Comparison of ENCODE assay signal across 18 cellular contexts in genomic region chr1:2646837-2647236, GRCh38. TPM values are rescaled to one million over a fixed set of nuclear protein-coding genes. Genes with fewer than 3 reads are reported as not detected.
A peak's percentile ranks its signal among the peaks of the same experiment; 100 is the strongest.
DNase-seq lines count a peak whose midpoint lies in the region; ATAC-seq, FAIRE-seq and TF ChIP-seq lines count a peak whose summit lies in the region.
"Had no signal": no experiment of that assay in that cellular context is flagged by ENCODE, and none has a peak within 500 bp of the region (broad histone marks: within the 10 kb centered on the region; RNA-seq: fewer than 3 reads in every experiment).

No MANE protein-coding gene starts in this region.

- no peaks in the 10 kb centered on the region for H3K27me3 ChIP-seq in GM12878 (replicated peaks in 1 of 2; ENCODE audit: control insufficient read depth in 2 of 2, insufficient read depth in 2 of 2, low read length in 1 of 2)

- TF ChIP-seq EP300 in GM12878 (IDR thresholded peaks at IDR 0.05; ENCODE audit: borderline replicate concordance in 1 of 2, control insufficient read depth in 1 of 2, low read depth in 2 of 2, low read length in 2 of 2): no peak

- ATAC-seq in GM12878 (no peak), GM18498 (IDR thresholded peaks at IDR 0.05; ENCODE audit: unreplicated experiment) (no peak)

- SMC1A ChIA-PET in GM12878 (lab: Charles Lee; ENCODE audit: uncharacterized antibody, unreplicated experiment): no interaction called here

- no peaks in the 10 kb centered on the region for H3K9me2 ChIP-seq in OCI-LY7 (ENCODE audit: insufficient read depth, low read length)

- no peak overlapping the region for H3K4me3 ChIP-seq in OCI-LY7 (ENCODE audit: low read depth, low read length, poor library complexity, severe bottlenecking)
- H3K4me3 ChIP-seq in GM12878: no peak overlapping the region
- H3K4me3 ChIP-seq: BLaER1 treated with 17β-estradiol and CSF1 and Interleukin-3, amounts not matched to agents 10 nM and 100 nM had no signal

- BruUV-seq in OCI-LY7 (replicated peaks; lab: Mats Ljungman, UMichigan) (no TSS peak), GM12878 (replicated peaks; lab: Mats Ljungman, UMichigan) (no TSS peak)

- 38% methylated on average over 5 of the region's 5 CpGs for WGBS in GM12878 (ENCODE audit: insufficient coverage, insufficient replicate concordance, low lambda C conversion rate, missing lambda C conversion rate)

- H2AFZ ChIP-seq in OCI-LY7 (ENCODE audit: low read length): no peak overlapping the region
- H2AFZ ChIP-seq in GM12878 (ENCODE audit: control insufficient read depth, low read depth, low read length): no peak overlapping the region

- RAD21 ChIA-PET in GM12878 (lab: Charles Lee; ENCODE audit: unreplicated experiment): no interaction called here

- CTCF ChIA-PET in OCI-LY7 (lab: Charles Lee; ENCODE audit: unreplicated experiment) (no interaction called here), GM12878 (lab: Yijun Ruan, JAX) (no interaction called here)

- H3K36me3 ChIP-seq in OCI-LY7 (ENCODE audit: insufficient read depth, low read length) (no peaks in the 10 kb centered on the region), GM12878 (ENCODE audit: control insufficient read depth in 2 of 2, insufficient read depth in 2 of 2, low read length in 1 of 2) (no peaks in the 10 kb centered on the region)
- H3K36me3 ChIP-seq: BLaER1 treated with 17β-estradiol and CSF1 and Interleukin-3, amounts not matched to agents 10 nM and 100 nM had no signal

- H3K9me3 ChIP-seq in OCI-LY7 (ENCODE audit: low read length) (peaks cover 10% of the 10 kb centered on the region; the same call in 1 of the 2 replicates), GM12878 (replicated peaks; ENCODE audit: control insufficient read depth, insufficient read depth, low read length) (peaks cover 5% of the 10 kb centered on the region; the same call in 2 of the 3 replicates)

- no peak overlapping the region for H3K4me2 ChIP-seq in OCI-LY7 (ENCODE audit: low read length)
- no peak overlapping the region for H3K4me2 ChIP-seq in GM12878 (ENCODE audit: control insufficient read depth, insufficient read depth)
- H3K4me2 ChIP-seq: BLaER1 treated with 17β-estradiol and CSF1 and Interleukin-3, amounts not matched to agents 10 nM and 100 nM had no signal

- H3K9ac ChIP-seq in GM12878 (ENCODE audit: control insufficient read depth, insufficient read depth, low read length): no peak overlapping the region
- H3K9ac ChIP-seq: BLaER1 treated with 17β-estradiol and CSF1 and Interleukin-3, amounts not matched to agents 10 nM and 100 nM had no signal

- no peak for FAIRE-seq in GM12878 (lab: Jason Lieb, UNC)
- FAIRE-seq: GM12891, GM19239 had no signal

- in situ Hi-C loops in GM12878 (cut with MboI): no loop called here

- TF ChIP-seq POLR2A in GM12878 (IDR thresholded peaks at IDR 0.05; ENCODE audit: low read depth, low read length): no peak

- no peak overlapping the region for H3K27ac ChIP-seq in OCI-LY7 (ENCODE audit: low read depth, low read length, poor library complexity, severe bottlenecking)
- no peak overlapping the region for H3K27ac ChIP-seq in GM12878 (ENCODE audit: control insufficient read depth, insufficient read depth)
- H3K27ac ChIP-seq: 22Rv1; BLaER1 treated with 17β-estradiol and CSF1 and Interleukin-3, amounts not matched to agents 10 nM and 100 nM had no signal

- POLR2A ChIA-PET in OCI-LY7 (lab: Charles Lee): no interaction called here
- POLR2A ChIA-PET in GM12878 (lab: Charles Lee): no interaction called here

- H3K79me2 ChIP-seq in OCI-LY7 (ENCODE audit: insufficient read depth, low read depth, low read length): no peaks in the 10 kb centered on the region
- H3K79me2 ChIP-seq in GM12878 (ENCODE audit: control insufficient read depth, insufficient read depth, low read length): peaks cover 4% of the 10 kb centered on the region

- no peak for TF ChIP-seq CTCF in OCI-LY7 (conservative IDR thresholded peaks at IDR 0.05; ENCODE audit: low read length)
- TF ChIP-seq CTCF in GM12878 (IDR thresholded peaks at IDR 0.05 in 2 of 3, conservative IDR thresholded peaks at IDR 0.05 in 1 of 3; ENCODE audit: control insufficient read depth in 2 of 3, extremely low read depth in 1 of 3, insufficient read depth in 1 of 3, low read depth in 3 of 3, low read length in 3 of 3): no peak

- DNase-seq in DMS53 (lab: John Stamatoyannopoulos, UW): peak; percentile 12
- DNase-seq in DMS53 treated with DMSO at 0.1 percent for 48 hours (lab: John Stamatoyannopoulos, UW; ENCODE audit: unreplicated experiment): no peak
- peak; percentile 6 for DNase-seq in 8988T
- DNase-seq in OCI-LY7 (ENCODE audit: low spot score): peak; percentile 37
- DNase-seq in GM12878 (ENCODE audit: low read depth, low spot score): no peak
- no peak for DNase-seq in NCI-H510A (lab: John Stamatoyannopoulos, UW)
- DNase-seq in NCI-H2081 treated with DMSO at 0.1 percent for 48 hours (lab: John Stamatoyannopoulos, UW): no peak
- DNase-seq: CD4-positive, CD25-positive, alpha-beta regulatory T cell; DMS79; GOT3; H9; HFFc6 had no signal

- TF ChIP-seq RAD21 in GM12878 (IDR thresholded peaks at IDR 0.05; ENCODE audit: insufficient read depth, low read depth, low read length): no peak

- intact Hi-C loops in OCI-LY7 (cut with micrococcal nuclease; ENCODE audit: unreplicated experiment) (no loop called here), GM12878 (cut with micrococcal nuclease; ENCODE audit: unreplicated experiment) (no loop called here)

- H3K4me1 ChIP-seq in OCI-LY7 (ENCODE audit: insufficient read depth, low read length, poor library complexity, severe bottlenecking) (peaks cover 10% of the 10 kb centered on the region), GM12878 (ENCODE audit: control insufficient read depth, insufficient read depth, low read length) (peaks cover 5% of the 10 kb centered on the region)

- no peaks in the 10 kb centered on the region for H4K20me1 ChIP-seq in OCI-LY7 (ENCODE audit: insufficient read depth, low read length)
- H4K20me1 ChIP-seq in GM12878 (ENCODE audit: control insufficient read depth, insufficient read depth): no peaks in the 10 kb centered on the region

TF ChIP-seq in GM12878, 131 proteins besides CTCF, POLR2A, EP300 and RAD21:
- no peak for TF ChIP-seq NR2C1 (IDR thresholded peaks at IDR 0.05)
- peak; percentile 69; the same call in 1 of the 2 replicates for TF ChIP-seq CBX5 (IDR thresholded peaks at IDR 0.05; ENCODE audit: low read depth)
- no peak for TF ChIP-seq SMAD1 (IDR thresholded peaks at IDR 0.05; ENCODE audit: low read depth, partially characterized antibody)
- peak; percentile 83 for TF ChIP-seq ZNF24 (IDR thresholded peaks at IDR 0.05)

RNA-seq across cellular contexts. Expression of gene MMEL1, which starts 14.0 kb away (rescaled TPM):
- total RNA-seq in OCI-LY7 (2014; rRNA removed; shearing (Covaris generic)): not detected in 2 replicates
- not detected in 2 replicates for total RNA-seq in OCI-LY7 (2022)
- total RNA-seq in GM12878 (2013; cell fraction: nucleolus; rRNA removed): not detected in 2 replicates
- not detected in 2 replicates for total RNA-seq in GM12878 (2014; rRNA removed)
- not detected in 2 replicates for total RNA-seq in GM12878 (2014; rRNA removed; fragmentation: Illumina TruSeq; extraction: Trizol)
- total RNA-seq in GM12878 (2021): not detected in 2 replicates
- polyA plus RNA-seq in GM12878 (2011; ENCODE audit: low read depth): not detected
- 0.11 and 0.13 TPM in 2 replicates for polyA plus RNA-seq in GM12878 (2011; rRNA removed)
- polyA plus RNA-seq in GM12878 (2011; cell fraction: cytosol; rRNA removed): 0.03 and 0.18 TPM in 2 replicates
- polyA plus RNA-seq in GM12878 (2011; cell fraction: nucleus; rRNA removed): 0.16 and 0.72 TPM in 2 replicates
- polyA plus RNA-seq in GM12878 (2012): not detected in 2 replicates
- polyA plus RNA-seq in GM12878 (2014; fragmentation: Illumina TruSeq; extraction: Trizol): not detected in 2 replicates
- not detected for polyA plus RNA-seq in GM12878 (2014; fragmentation: Nextera tagmentation; extraction: Ambion mirVana)
- not detected in 2 replicates for polyA plus RNA-seq in GM12878 (2014; rRNA removed)
- not detected for polyA plus RNA-seq in GM12878 (2016; fragmentation: Nextera tagmentation; extraction: Ambion mirVana)
- polyA minus RNA-seq in GM12878 (2011; rRNA and poly(A)+ RNA removed): not detected in 2 replicates
- polyA minus RNA-seq in GM12878 (2011; cell fraction: cytosol; rRNA and poly(A)+ RNA removed): not detected in 2 replicates
- not detected in 2 replicates for polyA minus RNA-seq in GM12878 (2011; cell fraction: nucleus; rRNA and poly(A)+ RNA removed)
- total RNA-seq: HFFc6, HT1080 had no signal

Comparison
In these comparisons a context has a peak if more than half of its experiments do, and no peak if none do; other contexts are left out.
1. DNase-seq: peak in DMS53 (single experiment), 8988T (single experiment) and OCI-LY7 (single experiment); none in DMS53 treated with DMSO at 0.1 percent for 48 hours (single experiment), GM12878 (single experiment), NCI-H510A (single experiment) and NCI-H2081 treated with DMSO at 0.1 percent for 48 hours (single experiment).